21 cellular contexts compared by ENCODE assay signal in genomic region chr15:89059006-89059405, GRCh38. TPM values are rescaled to one million over a fixed set of nuclear protein-coding genes. Genes with fewer than 3 reads are reported as not detected.
DNase-seq lines count a peak whose midpoint lies in the region; ATAC-seq and TF ChIP-seq lines count a peak whose summit lies in the region.
"Had no signal": no experiment of that assay in that cellular context is flagged by ENCODE, and none has a peak within 500 bp of the region (broad histone marks: within the 10 kb centered on the region; RNA-seq: fewer than 3 reads in every experiment).

No MANE protein-coding gene starts in this region.

- no peaks in the 10 kb centered on the region for H3K36me3 ChIP-seq in mucosa of descending colon (ENCODE audit: low read depth)
- H3K36me3 ChIP-seq: BLaER1 treated with 17β-estradiol and CSF1 and Interleukin-3, amounts not matched to agents 10 nM and 100 nM; SJSA1 had no signal

- DNase-seq in NCI-H748 (lab: John Stamatoyannopoulos, UW; ENCODE audit: unreplicated experiment) = peak; percentile 6
- DNase-seq in NCI-H748 treated with DMSO at 0.1 percent for 48 hours (lab: John Stamatoyannopoulos, UW) = no peak
- peak; percentile 38 for DNase-seq in cerebellar cortex (ENCODE audit: low spot score)
- DNase-seq in mucosa of descending colon = no peak
- DNase-seq in HPDE6-E6E7 (ENCODE audit: extremely low spot score) = no peak
- DNase-seq in OCI-M1 (lab: John Stamatoyannopoulos, UW) = no peak
- DNase-seq in NCI-H1417 treated with DMSO at 0.1 percent for 48 hours (lab: John Stamatoyannopoulos, UW) = no peak
- DNase-seq: CD8-positive, alpha-beta memory T cell; EL; H7; NCI-H1105; NCI-H1694; NCI-H2081; NCI-H2171 treated with DMSO at 0.1 percent for 48 hours; NCI-H524 treated with DMSO at 0.1 percent for 48 hours; T-helper 1 cell had no signal

- ATAC-seq in mucosa of descending colon = peak; percentile 40
- no peak for ATAC-seq in HG03045 (IDR thresholded peaks at IDR 0.05; ENCODE audit: unreplicated experiment)
- ATAC-seq: Panc1, Right ventricle myocardium inferior had no signal

- TF ChIP-seq CTCF in mucosa of descending colon (IDR thresholded peaks at IDR 0.05) = no peak

- H3K4me3 ChIP-seq in mucosa of descending colon = no peak overlapping the region
- H3K4me3 ChIP-seq: BLaER1 treated with 17β-estradiol and CSF1 and Interleukin-3, amounts not matched to agents 10 nM and 100 nM; SJSA1 had no signal

- no peaks in the 10 kb centered on the region for H3K4me1 ChIP-seq in mucosa of descending colon (ENCODE audit: low read depth)
- H3K4me1 ChIP-seq: BLaER1 treated with 17β-estradiol and CSF1 and Interleukin-3, amounts not matched to agents 10 nM and 100 nM had no signal

- no peaks in the 10 kb centered on the region for H3K9me3 ChIP-seq in mucosa of descending colon
- H3K9me3 ChIP-seq: BLaER1 treated with 17β-estradiol and CSF1 and Interleukin-3, amounts not matched to agents 10 nM and 100 nM; SJSA1 had no signal

- intact Hi-C loops in mucosa of descending colon (cut with DNase I, micrococcal nuclease) = loop anchor here (5.0 to 10.0 kb wide), 4 partner anchors 68 to 118 kb away; no protein-coding TSS in a partner anchor

RNA-seq across cellular contexts. Expression of gene ABHD2, which starts 29.2 kb away (rescaled TPM):
- total RNA-seq in mucosa of descending colon = 100 to 1,000 TPM in 1 of 3 donors, 10 to 100 TPM in 2; 82.2 to 156 (median 92.7) TPM

Comparison
In these comparisons a context has a peak if more than half of its experiments do, and no peak if none do; other contexts are left out.
1. DNase-seq: peak in NCI-H748 (single experiment) and cerebellar cortex (single experiment); none in NCI-H748 treated with DMSO at 0.1 percent for 48 hours (single experiment), mucosa of descending colon (0 of 3), HPDE6-E6E7 (single experiment), OCI-M1 (single experiment) and NCI-H1417 treated with DMSO at 0.1 percent for 48 hours (single experiment).